Comparison of ENCODE assay signal across 8 cellular contexts in genomic region chr2:224946911-224947310, GRCh38.
A peak's percentile ranks its signal among the peaks of the same experiment; 100 is the strongest.
DNase-seq lines count a peak whose midpoint lies in the region; ATAC-seq and TF ChIP-seq lines count a peak whose summit lies in the region.

No MANE protein-coding gene starts in this region.

- DNase-seq in AG04449 (ENCODE audit: low read depth, low spot score) (peak; percentile 51), SJSA1 (ENCODE audit: low read depth in 1 of 2, low spot score in 2 of 2) (peak in 1 of 2 experiments; percentile 64), foreskin keratinocyte (peak; percentile 46 to 73), NCI-H187 (lab: John Stamatoyannopoulos, UW) (no peak), GOT3 (lab: John Stamatoyannopoulos, UW) (no peak)
- no peak for DNase-seq in activated effector memory CD4-positive, alpha-beta T cell treated with Interleukin-2 at 50 U/mL for 16 hours

- H3K4me1 ChIP-seq in SJSA1 (replicated peaks) (peaks cover 24% of the 10 kb centered on the region), foreskin keratinocyte (peaks cover 21% of the 10 kb centered on the region)

- H3K27ac ChIP-seq in SJSA1 = peak overlapping the region; percentile 78
- no peak overlapping the region for H3K27ac ChIP-seq in foreskin keratinocyte

- CTCF ChIA-PET in AG04449 (lab: Yijun Ruan, JAX) = interaction anchor here (0.7 to 1.6 kb wide), 2 partner anchors 21 to 168 kb away, joined by 3 read pairs; no protein-coding TSS in a partner anchor

- POLR2A ChIA-PET in AG04449 (lab: Yijun Ruan, JAX) = no interaction called here

- no peaks in the 10 kb centered on the region for H3K9me3 ChIP-seq in SJSA1 (replicated peaks)

- TF ChIP-seq CTCF in AG04449 (IDR thresholded peaks at IDR 0.05; ENCODE audit: insufficient read depth, low read length, missing control alignments) (no peak), foreskin keratinocyte (conservative IDR thresholded peaks at IDR 0.05) (no peak)

- ATAC-seq in GM18873 (IDR thresholded peaks at IDR 0.05; ENCODE audit: low FRiP score, unreplicated experiment) (peak; percentile 67), HG03095 (IDR thresholded peaks at IDR 0.05; ENCODE audit: unreplicated experiment) (peak; percentile 70), foreskin keratinocyte (peak; percentile 82)

- H3K27me3 ChIP-seq in SJSA1 (replicated peaks) (no peaks in the 10 kb centered on the region), foreskin keratinocyte (no peaks in the 10 kb centered on the region)

- H3K4me3 ChIP-seq in AG04449 (ENCODE audit: low read depth, low read length) (peak overlapping the region; percentile 4), SJSA1 (peak overlapping the region; percentile 35)

- H3K36me3 ChIP-seq in SJSA1 = no peaks in the 10 kb centered on the region

Comparison
In these comparisons a context has a peak if more than half of its experiments do, and no peak if none do; other contexts are left out.
1. DNase-seq: peak in AG04449 (single experiment) and foreskin keratinocyte (2 of 2); none in NCI-H187 (0 of 2), activated effector memory CD4-positive, alpha-beta T cell treated with Interleukin-2 at 50 U/mL for 16 hours (single experiment) and GOT3 (single experiment).
2. Peak in every context shown above with its lines, with median percentiles within 50 percentile points of each other: ATAC-seq.